Comparison of ENCODE assay signal across 8 cellular contexts in genomic region chr9:129317179-129318011, GRCh38.
DNase-seq lines count a peak whose midpoint lies in the region; ATAC-seq and TF ChIP-seq lines count a peak whose summit lies in the region.

No MANE protein-coding gene starts in this region.

- H3K27me3 ChIP-seq in IMR-90 (ENCODE audit: control insufficient read depth, insufficient read depth, low read length) = no peaks in the 10 kb centered on the region

- TF ChIP-seq CTCF in Calu3 (IDR thresholded peaks at IDR 0.05; ENCODE audit: unreplicated experiment) = no peak
- no peak for TF ChIP-seq CTCF in IMR-90 (conservative IDR thresholded peaks at IDR 0.05; ENCODE audit: low read depth, low read length)
- no peak for TF ChIP-seq CTCF in cardiac fibroblast (IDR thresholded peaks at IDR 0.05; ENCODE audit: low read depth, low read length)

- peaks cover 29% of the 10 kb centered on the region for H3K4me1 ChIP-seq in IMR-90 (ENCODE audit: control insufficient read depth, insufficient read depth, low read length)

- H3K9me3 Mint-ChIP-seq in Calu3 (ENCODE audit: low read depth, unreplicated experiment) = no peaks in the 10 kb centered on the region

- BruUV-seq in Calu3 (replicated peaks; lab: Mats Ljungman, UMichigan) (no TSS peak), IMR-90 (replicated peaks; lab: Mats Ljungman, UMichigan) (no TSS peak)

- H3K9me3 ChIP-seq in IMR-90 (ENCODE audit: control insufficient read depth, insufficient read depth, low read length) = no peaks in the 10 kb centered on the region

- CTCF ChIA-PET in Calu3 (lab: Charles Lee) (no interaction called here), IMR-90 (lab: Yijun Ruan, JAX) (interaction anchor here (0.7 kb wide), 1 partner anchor 143 kb away, joined by 3 read pairs; no protein-coding TSS in a partner anchor)

- peak overlapping the region; percentile 87 for H3K4ac ChIP-seq in IMR-90 (ENCODE audit: low read depth, low read length)

- no peak overlapping the region for H3K4me3 Mint-ChIP-seq in Calu3 (ENCODE audit: low read depth, unreplicated experiment)

- H4K20me1 ChIP-seq in IMR-90 (ENCODE audit: insufficient read depth, low read length) = no peaks in the 10 kb centered on the region

- no peaks in the 10 kb centered on the region for H3K27me3 Mint-ChIP-seq in Calu3 (ENCODE audit: unreplicated experiment)

- H2AK5ac ChIP-seq in IMR-90 (ENCODE audit: low read depth, low read length) = peak overlapping the region; percentile 80

- no peaks in the 10 kb centered on the region for H3K36me3 ChIP-seq in IMR-90 (ENCODE audit: control insufficient read depth, insufficient read depth, low read length)

- H3K27ac Mint-ChIP-seq in Calu3 (ENCODE audit: unreplicated experiment) = no peak overlapping the region

- peak overlapping the region; percentile 62; the same call in 1 of the 3 replicates for H2BK15ac ChIP-seq in IMR-90 (ENCODE audit: low read depth, low read length)

- WGBS in IMR-90 (ENCODE audit: extremely low coverage in 2 of 2, insufficient read length in 1 of 2), 2 experiments = 20% methylated on average over 1 of the region's 13 CpGs; no CpG with 5 or more reads in 1 of the 2 experiments

- H3K27ac ChIP-seq in IMR-90 (ENCODE audit: insufficient read depth, low read length) = peak overlapping the region; percentile 26; the same call in 1 of the 2 replicates

- no peaks in the 10 kb centered on the region for H3K36me3 Mint-ChIP-seq in Calu3 (ENCODE audit: insufficient read depth, unreplicated experiment)

- 0 out of 2 replicates have a peak, but pooled peaks cover 15% of the 10 kb centered on the region for H3K9me1 ChIP-seq in IMR-90 (ENCODE audit: insufficient read depth, low read length)

- no peak overlapping the region for H2BK5ac ChIP-seq in IMR-90 (ENCODE audit: low read depth, low read length, poor library complexity, severe bottlenecking)

- H3K23ac ChIP-seq in IMR-90 (ENCODE audit: low read depth, low read length) = no peak overlapping the region

- TF ChIP-seq POLR2A in IMR-90 (IDR thresholded peaks at IDR 0.05; ENCODE audit: low read depth, low read length) = no peak

- peak overlapping the region; percentile 62; the same call in 1 of the 2 replicates for H2BK20ac ChIP-seq in IMR-90 (ENCODE audit: low read depth, low read length)

- H2AK9ac ChIP-seq in IMR-90 (replicated peaks; ENCODE audit: low read depth, low read length, poor library complexity) = peak overlapping the region; percentile 86

- dilution Hi-C loops in IMR-90 (cut with HindIII; ENCODE audit: low sequenced_read_pairs, unreplicated experiment) = no loop called here

- H4K5ac ChIP-seq in IMR-90 (ENCODE audit: low read depth, low read length) = peak overlapping the region; percentile 30; the same call in 1 of the 2 replicates

- H3K56ac ChIP-seq in IMR-90 (ENCODE audit: extremely low read depth, insufficient read depth, low read length) = no peak overlapping the region

- peak overlapping the region; percentile 71; the same call in 1 of the 2 replicates for H4K91ac ChIP-seq in IMR-90 (ENCODE audit: insufficient read depth, low read depth, low read length)

- in situ Hi-C loops in IMR-90 (cut with MboI; ENCODE audit: low sequenced_read_pairs) = no loop called here

- H3K4me1 Mint-ChIP-seq in Calu3 (ENCODE audit: low read depth, unreplicated experiment) = peaks cover 8% of the 10 kb centered on the region

- intact Hi-C loops in Calu3 (cut with micrococcal nuclease; ENCODE audit: unreplicated experiment) = no loop called here
- intact Hi-C loops in IMR-90 (cut with micrococcal nuclease) = loop anchor here (5.0 kb wide), 1 partner anchor 140 kb away; the partner anchor contains the start of gene IER5L

- peak; percentile 25; the same call in 1 of the 2 replicates for ATAC-seq in IMR-90 (ENCODE audit: low read depth)
- ATAC-seq in GM18858 (IDR thresholded peaks at IDR 0.05; ENCODE audit: unreplicated experiment) = no peak
- no peak for ATAC-seq in GM19455 (IDR thresholded peaks at IDR 0.05; ENCODE audit: unreplicated experiment)
- ATAC-seq in HG03457 (IDR thresholded peaks at IDR 0.05; ENCODE audit: unreplicated experiment) = no peak

- no peak for TF ChIP-seq RAD21 in IMR-90 (IDR thresholded peaks at IDR 0.05; ENCODE audit: low read length)

- no peaks in the 10 kb centered on the region for H3K79me1 ChIP-seq in IMR-90 (ENCODE audit: low read depth in 1 of 2, low read length in 2 of 2)

- peak overlapping the region; percentile 69; the same call in 1 of the 2 replicates for H2BK120ac ChIP-seq in IMR-90 (ENCODE audit: low read depth, low read length)

- H2AFZ ChIP-seq in IMR-90 (replicated peaks; ENCODE audit: low read length, poor library complexity) = peak overlapping the region; percentile 87

- no peak overlapping the region for H3K4me3 ChIP-seq in IMR-90 (ENCODE audit: insufficient read depth, low read depth, low read length)
- no peak overlapping the region for H3K4me3 ChIP-seq in cardiac fibroblast (replicated peaks in 1 of 2; ENCODE audit: low read depth in 2 of 2, low read length in 2 of 2)

- H4K8ac ChIP-seq in IMR-90 (ENCODE audit: low read depth in 2 of 2, low read length in 2 of 2) = peak overlapping the region; percentile 36 to 92; a peak in 3 of 4 replicates

- H3K18ac ChIP-seq in IMR-90 (ENCODE audit: low read depth, low read length) = peak overlapping the region; percentile 52; the same call in 1 of the 2 replicates

- peak overlapping the region; percentile 78 for H3K14ac ChIP-seq in IMR-90 (replicated peaks; ENCODE audit: low read depth, low read length)

- peak; percentile 53 for DNase-seq in Calu3
- peak; percentile 45 for DNase-seq in IMR-90
- peak; percentile 54 to 66 for DNase-seq in cardiac fibroblast (ENCODE audit: low read depth in 2 of 2)
- peak; percentile 16 for DNase-seq in myocyte (ENCODE audit: low read depth)
- no peak for DNase-seq in NCI-H2081 (lab: John Stamatoyannopoulos, UW)

- H3K4me2 ChIP-seq in IMR-90 (ENCODE audit: low read depth, low read length) = no peak overlapping the region

- H3K9ac ChIP-seq in IMR-90 (ENCODE audit: low read depth, low read length) = no peak overlapping the region

- POLR2A ChIA-PET in IMR-90 (lab: Charles Lee; ENCODE audit: unreplicated experiment) = no interaction called here

TF ChIP-seq in IMR-90, 13 proteins besides CTCF, POLR2A, EP300 and RAD21:
- TF ChIP-seq USF2 (IDR thresholded peaks at IDR 0.05; ENCODE audit: low read depth, low read length) (peak; percentile 90), CEBPB (IDR thresholded peaks at IDR 0.05; ENCODE audit: low read depth, low read length) (no peak)

Comparison
In these comparisons a context has a peak if more than half of its experiments do, and no peak if none do; other contexts are left out.
1. DNase-seq: peak in Calu3 (single experiment), IMR-90 (single experiment), cardiac fibroblast (2 of 2) and myocyte (single experiment); none in NCI-H2081 (0 of 2).